Comparison of ENCODE assay signal across 21 cellular contexts in the genomic region with DNA sequence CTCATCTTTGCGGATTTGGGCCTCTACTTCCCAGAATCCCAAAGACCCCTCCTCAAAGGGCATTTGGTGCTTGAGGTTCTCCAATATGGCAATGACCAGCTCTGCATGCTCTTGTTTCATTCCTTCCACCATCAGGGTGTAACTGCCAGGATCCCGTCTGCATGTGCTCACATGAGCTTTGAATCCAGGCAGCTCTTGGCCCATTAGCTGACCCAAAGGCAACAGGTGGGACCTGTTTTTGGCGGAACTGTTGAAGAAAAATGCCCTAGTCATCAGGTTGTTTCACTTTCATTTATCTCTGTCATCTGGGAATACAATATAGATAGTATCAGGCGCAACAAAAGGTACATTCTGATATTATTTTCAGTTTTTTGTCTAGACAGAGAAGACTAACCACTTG.
A peak's percentile ranks its signal among the peaks of the same experiment; 100 is the strongest.
DNase-seq lines count a peak whose midpoint lies in the region; ATAC-seq and TF ChIP-seq lines count a peak whose summit lies in the region.
"Had no signal": no experiment of that assay in that cellular context is flagged by ENCODE, and none has a peak within 500 bp of the region (broad histone marks: within the 10 kb centered on the region; RNA-seq: fewer than 3 reads in every experiment).

No MANE protein-coding gene starts in this region.

- H3K27ac ChIP-seq in C4-2B (peak overlapping the region; percentile 25), VCaP (peak overlapping the region; percentile 53), lung (ENCODE audit: low read depth in 1 of 2, low read length in 1 of 2) (no peak overlapping the region), trophoblast cell (ENCODE audit: low read depth, low read length) (peak overlapping the region; percentile 14)
- H3K27ac ChIP-seq: SK-N-MC had no signal

- no peak for TF ChIP-seq CTCF in C4-2B (conservative IDR thresholded peaks at IDR 0.05)
- no peak for TF ChIP-seq CTCF in VCaP (conservative IDR thresholded peaks at IDR 0.05)
- no peak for TF ChIP-seq CTCF in lung (IDR thresholded peaks at IDR 0.05; ENCODE audit: control extremely low read depth, extremely low read depth)
- TF ChIP-seq CTCF in Caco-2 (IDR thresholded peaks at IDR 0.05; ENCODE audit: insufficient read depth in 1 of 2, low read depth in 1 of 2, low read length in 1 of 2, severe bottlenecking in 1 of 2, unreplicated experiment in 1 of 2), result no peak

- no peaks in the 10 kb centered on the region for H3K4me1 Mint-ChIP-seq in activated CD4-positive, alpha-beta T cell treated with anti-CD3 and anti-CD28 coated beads, Interleukin-2, amount 10 ng/mL, durations not matched to agents 7 days and 5 days
- peaks cover 13% of the 10 kb centered on the region for H3K4me1 Mint-ChIP-seq in Caco-2 (ENCODE audit: low read depth, unreplicated experiment)

- 98 to 99% methylated on average over 4 of the region's 4 CpGs for WGBS in lung, 2 donors
- no CpG with 5 or more reads among the region's 4 CpGs for WGBS in trophoblast cell (ENCODE audit: extremely low coverage, insufficient coverage, insufficient read length)

- no peak overlapping the region for H3K18ac ChIP-seq in trophoblast cell (ENCODE audit: low read length)

- H3K4me3 Mint-ChIP-seq in activated CD4-positive, alpha-beta T cell treated with anti-CD3 and anti-CD28 coated beads, Interleukin-2, amount 10 ng/mL, durations not matched to agents 7 days and 5 days, result no peak overlapping the region
- no peak overlapping the region for H3K4me3 Mint-ChIP-seq in Caco-2 (ENCODE audit: unreplicated experiment)
- H3K4me3 Mint-ChIP-seq: HFFc6 had no signal

- DNase-seq in lung (ENCODE audit: low spot score) (peak; percentile 16), trophoblast cell (peak; percentile 84 to 88), Caco-2 (no peak)
- no peak for DNase-seq in activated CD4-positive, alpha-beta T cell treated with anti-CD3 and anti-CD28 coated beads, Interleukin-2, amount 10 ng/mL, durations not matched to agents 7 days and 5 days
- DNase-seq: 8988T, ACHN, BE2C, HFFc6, Kasumi-1, NCI-H1105 treated with DMSO at 0.1 percent for 48 hours, NCI-H2029, NCI-H446 treated with DMSO at 0.1 percent for 48 hours, NCI-H526, Peyer's patch, SIG-M5 had no signal

- no peak overlapping the region for H4K8ac ChIP-seq in trophoblast cell (ENCODE audit: low read depth, low read length)

- H3K36me3 ChIP-seq in lung (ENCODE audit: control insufficient read depth in 2 of 2, insufficient read depth in 2 of 2, low read length in 2 of 2) (no peaks in the 10 kb centered on the region), trophoblast cell (ENCODE audit: control insufficient read depth in 1 of 2, insufficient read depth in 2 of 2, low read length in 2 of 2) (no peaks in the 10 kb centered on the region), Caco-2 (ENCODE audit: control insufficient read depth, insufficient read depth, low read length) (no peaks in the 10 kb centered on the region)
- H3K36me3 ChIP-seq: BE2C, Peyer's patch had no signal

- H3K27ac Mint-ChIP-seq in activated CD4-positive, alpha-beta T cell treated with anti-CD3 and anti-CD28 coated beads, Interleukin-2, amount 10 ng/mL, durations not matched to agents 7 days and 5 days, result no peak overlapping the region
- H3K27ac Mint-ChIP-seq in Caco-2 (ENCODE audit: unreplicated experiment), result no peak overlapping the region
- H3K27ac Mint-ChIP-seq: HFFc6 had no signal

- intact Hi-C loops in Caco-2 (cut with micrococcal nuclease; ENCODE audit: unreplicated experiment), result no loop called here

- ATAC-seq in lung (ENCODE audit: insufficient read depth, low FRiP score) (no peak), GM19351 (IDR thresholded peaks at IDR 0.05; ENCODE audit: unreplicated experiment) (no peak), HG02610 (IDR thresholded peaks at IDR 0.05; ENCODE audit: unreplicated experiment) (no peak)
- ATAC-seq: K562 had no signal

- H2BK120ac ChIP-seq in trophoblast cell (ENCODE audit: insufficient read depth, low read length, poor library complexity), result no peak overlapping the region

- no peak overlapping the region for H3K4ac ChIP-seq in trophoblast cell (ENCODE audit: low read depth, low read length)

- H2BK12ac ChIP-seq in trophoblast cell (ENCODE audit: low read length), result peak overlapping the region; percentile 27

- CTCF ChIA-PET in activated CD4-positive, alpha-beta T cell treated with anti-CD3 and anti-CD28 coated beads, Interleukin-2, amount 10 ng/mL, durations not matched to agents 7 days and 5 days (lab: Charles Lee), result no interaction called here
- CTCF ChIA-PET in Caco-2 (lab: Charles Lee), result no interaction called here

- H2AK5ac ChIP-seq in trophoblast cell (ENCODE audit: low read length), result no peak overlapping the region

- no peak overlapping the region for H4K12ac ChIP-seq in trophoblast cell (ENCODE audit: low read depth, low read length)

- no peak overlapping the region for H3K4me3 ChIP-seq in lung
- no peak overlapping the region for H3K4me3 ChIP-seq in trophoblast cell (ENCODE audit: low read depth, low read length)
- H3K4me3 ChIP-seq in Caco-2 (ENCODE audit: low read depth, low read length), result no peak overlapping the region
- H3K4me3 ChIP-seq: K562, Peyer's patch, SK-N-MC had no signal

- no peak overlapping the region for H3K9ac ChIP-seq in trophoblast cell (ENCODE audit: low read length)

- H2BK5ac ChIP-seq in trophoblast cell (ENCODE audit: low read depth, low read length, poor library complexity), result no peak overlapping the region

- no peaks in the 10 kb centered on the region for H3K79me2 ChIP-seq in trophoblast cell (ENCODE audit: control insufficient read depth, insufficient read depth, low read length, poor library complexity)

- H2AFZ ChIP-seq in trophoblast cell (ENCODE audit: insufficient read depth, low read length, poor library complexity), result no peak overlapping the region

- no peak overlapping the region for H3K4me2 ChIP-seq in trophoblast cell (ENCODE audit: low read length)

- peaks cover 8% of the 10 kb centered on the region for H3K79me1 ChIP-seq in trophoblast cell (ENCODE audit: low read length)

- no peaks in the 10 kb centered on the region for H3K36me3 Mint-ChIP-seq in activated CD4-positive, alpha-beta T cell treated with anti-CD3 and anti-CD28 coated beads, Interleukin-2, amount 10 ng/mL, durations not matched to agents 7 days and 5 days (ENCODE audit: low read depth)
- peaks cover 5% of the 10 kb centered on the region for H3K36me3 Mint-ChIP-seq in Caco-2 (ENCODE audit: insufficient read depth, unreplicated experiment)

- no peak overlapping the region for H4K91ac ChIP-seq in trophoblast cell (ENCODE audit: low read depth, low read length)

- H3K27me3 ChIP-seq in lung (ENCODE audit: control insufficient read depth, insufficient read depth) (no peaks in the 10 kb centered on the region), trophoblast cell (ENCODE audit: insufficient read depth, low read length) (no peaks in the 10 kb centered on the region), Caco-2 (replicated peaks; ENCODE audit: control insufficient read depth, insufficient read depth, low read length) (no peaks in the 10 kb centered on the region)
- H3K27me3 ChIP-seq: BE2C, Peyer's patch had no signal

- BruUV-seq in Caco-2 (replicated peaks; lab: Mats Ljungman, UMichigan), result no TSS peak

- H3K9me3 ChIP-seq in lung (ENCODE audit: control insufficient read depth in 2 of 2, insufficient read depth in 1 of 2, low read length in 1 of 2) (no peaks in the 10 kb centered on the region), trophoblast cell (ENCODE audit: insufficient read depth, low read depth, low read length) (no peaks in the 10 kb centered on the region), Caco-2 (peaks cover 4% of the 10 kb centered on the region; the same call in 1 of the 2 replicates)
- H3K9me3 ChIP-seq: BE2C, Peyer's patch had no signal

- POLR2A ChIA-PET in activated CD4-positive, alpha-beta T cell treated with anti-CD3 and anti-CD28 coated beads, Interleukin-2, amount 10 ng/mL, durations not matched to agents 7 days and 5 days (lab: Charles Lee), result no interaction called here
- POLR2A ChIA-PET in Caco-2 (lab: Charles Lee), result no interaction called here

- no peaks in the 10 kb centered on the region for H3K27me3 Mint-ChIP-seq in activated CD4-positive, alpha-beta T cell treated with anti-CD3 and anti-CD28 coated beads, Interleukin-2, amount 10 ng/mL, durations not matched to agents 7 days and 5 days
- no peaks in the 10 kb centered on the region for H3K27me3 Mint-ChIP-seq in Caco-2 (ENCODE audit: insufficient read depth, unreplicated experiment)

- H3K4me1 ChIP-seq in lung (ENCODE audit: control insufficient read depth in 2 of 2, insufficient read depth in 2 of 2, low read length in 2 of 2), result peaks cover 0 to 3% of the 10 kb centered on the region in 2 donors
- peaks cover 12 to 13% of the 10 kb centered on the region in 2 experiments for H3K4me1 ChIP-seq in trophoblast cell (ENCODE audit: control insufficient read depth in 1 of 2, insufficient read depth in 2 of 2, low read length in 2 of 2)
- H3K4me1 ChIP-seq in Caco-2, result peaks cover 16% of the 10 kb centered on the region; the same call in 1 of the 2 replicates

- H3K14ac ChIP-seq in trophoblast cell (ENCODE audit: low read length), result no peak overlapping the region

- no peak overlapping the region for H3K23ac ChIP-seq in trophoblast cell (ENCODE audit: low read length)

- peaks cover 4% of the 10 kb centered on the region for H3K9me3 Mint-ChIP-seq in activated CD4-positive, alpha-beta T cell treated with anti-CD3 and anti-CD28 coated beads, Interleukin-2, amount 10 ng/mL, durations not matched to agents 7 days and 5 days
- peaks cover 20% of the 10 kb centered on the region for H3K9me3 Mint-ChIP-seq in Caco-2 (ENCODE audit: unreplicated experiment)

Comparison
In these comparisons a context has a peak if more than half of its experiments do, and no peak if none do; other contexts are left out.
1. H3K27ac ChIP-seq: peak in C4-2B (single experiment), VCaP (single experiment) and trophoblast cell (single experiment); none in lung (0 of 2).
2. DNase-seq: peak in lung (single experiment) and trophoblast cell (2 of 2); none in activated CD4-positive, alpha-beta T cell treated with anti-CD3 and anti-CD28 coated beads, Interleukin-2, amount 10 ng/mL, durations not matched to agents 7 days and 5 days (single experiment) and Caco-2 (0 of 2).